Comparison of ENCODE assay signal across 8 cellular contexts in genomic region chr17:12789075-12789975, GRCh38. TPM values are rescaled to one million over a fixed set of nuclear protein-coding genes. Genes with fewer than 3 reads are reported as not detected.
DNase-seq lines count a peak whose midpoint lies in the region; ATAC-seq, FAIRE-seq and TF ChIP-seq lines count a peak whose summit lies in the region.

Gene ARHGAP44, plus strand, starts transcription at chr17:12789498. Its CDS starts 341 bp downstream, at chr17:12789839.

- H3K27ac ChIP-seq in HepG2 (ENCODE audit: extremely low read length, insufficient read depth, low read length), result no peak within 1 kb of the TSS

- under 1% methylated on average over 16 of the region's 84 CpGs for WGBS in HepG2 (ENCODE audit: low lambda C conversion rate)

- no peak for TF ChIP-seq POLR2A in HepG2 (IDR thresholded peaks at IDR 0.05; ENCODE audit: insufficient read depth in 1 of 2, low read depth in 2 of 2, low read length in 2 of 2)

- DNase-seq in ELF-1 (ENCODE audit: low read depth, low spot score) (peak; percentile 85), SK-MEL-5 (ENCODE audit: low read depth, low spot score) (peak; percentile 48), dermis blood vessel endothelial cell (peak; percentile 65), HepG2 (ENCODE audit: low spot score) (peak; percentile 40), NCI-H128 (lab: John Stamatoyannopoulos, UW; ENCODE audit: unreplicated experiment) (no peak)
- peak; percentile 1 for DNase-seq in stimulated activated CD8-positive, alpha-beta memory T cell treated with anti-CD3 and anti-CD28 coated beads, Interleukin-4, amount 100 ng/mL, for 24 hours (ENCODE audit: low read depth)

- POLR2A ChIA-PET in HepG2 (lab: Yijun Ruan, JAX), result no interaction called here

- H3K4me1 ChIP-seq in HepG2 (ENCODE audit: insufficient read depth, low read length), result peaks cover 16% of the 10 kb centered on the region

- no peaks in the 10 kb centered on the region for H3K79me2 ChIP-seq in HepG2 (ENCODE audit: insufficient read depth, low read length)

- TF ChIP-seq RAD21 in HepG2 (CRISPR knock-in tag; IDR thresholded peaks at IDR 0.05), result no peak

- peak within 1 kb of the TSS; percentile 82 for H3K4me2 ChIP-seq in HepG2 (ENCODE audit: low read depth, low read length)

- CTCF ChIA-PET in HepG2 (lab: Yijun Ruan, JAX; ENCODE audit: low intra/inter-chr PET ratio, low total read pairs), result no interaction called here

- TF ChIP-seq EP300 in HepG2 (IDR thresholded peaks at IDR 0.05; ENCODE audit: low read depth in 2 of 2, low read length in 2 of 2) (no peak), HepG2 (CRISPR knock-in tag; IDR thresholded peaks at IDR 0.05; ENCODE audit: borderline replicate concordance) (no peak)

- intact Hi-C loops in HepG2 (cut with micrococcal nuclease; ENCODE audit: unreplicated experiment), result no loop called here

- no peaks in the 10 kb centered on the region for H4K20me1 ChIP-seq in HepG2 (ENCODE audit: insufficient read depth, low read length)

- peaks cover 2 to 27% of the 10 kb centered on the region in 2 experiments; a peak in 4 of 5 replicates for H3K27me3 ChIP-seq in HepG2 (ENCODE audit: control insufficient read depth in 1 of 2, insufficient read depth in 2 of 2, low read length in 2 of 2)

- ATAC-seq in GM19463 (IDR thresholded peaks at IDR 0.05; ENCODE audit: unreplicated experiment), result peak; percentile 95
- peak; percentile 95 for ATAC-seq in HG03460 (IDR thresholded peaks at IDR 0.05; ENCODE audit: unreplicated experiment)
- peak; percentile 97 for ATAC-seq in HepG2

- H3K9ac ChIP-seq in HepG2 (ENCODE audit: insufficient read depth, low read depth, low read length), result no peak within 1 kb of the TSS

- no peak within 1 kb of the TSS for H2AFZ ChIP-seq in HepG2 (ENCODE audit: low read length)

- no peaks in the 10 kb centered on the region for H3K36me3 ChIP-seq in HepG2 (replicated peaks in 1 of 2; ENCODE audit: control insufficient read depth in 1 of 2, insufficient read depth in 2 of 2, low read length in 2 of 2)

- TF ChIP-seq CTCF in HepG2 (CRISPR knock-in tag; IDR thresholded peaks at IDR 0.05), result no peak

- peak within 1 kb of the TSS; percentile 71 to 78 (median 73) for H3K4me3 ChIP-seq in HepG2 (replicated peaks in 1 of 3; ENCODE audit: insufficient read depth in 1 of 3, low read depth in 2 of 3, low read length in 3 of 3)

- H3K9me3 ChIP-seq in HepG2 (ENCODE audit: low read length), result no peaks in the 10 kb centered on the region

- no peak for FAIRE-seq in HepG2 (lab: Jason Lieb, UNC)

- BruUV-seq in HepG2 (replicated peaks; lab: Mats Ljungman, UMichigan), result no TSS peak

- in situ Hi-C loops in SK-MEL-5 (cut with HindIII; ENCODE audit: low pct_unique_long_range_greater_than_20kb, low sequenced_read_pairs) (no loop called here), HepG2 (cut with HindIII; ENCODE audit: extremely low pct_ligation_motif_present, low pct_unique_long_range_greater_than_20kb) (no loop called here)

TF ChIP-seq in HepG2, 621 proteins besides CTCF, POLR2A, EP300 and RAD21 (continues in another document):
- TF ChIP-seq YEATS2 (CRISPR knock-in tag; IDR thresholded peaks at IDR 0.05; ENCODE audit: borderline replicate concordance), result peak; percentile 32; the same call in 1 of the 2 replicates
- peak; percentile 58; the same call in 1 of the 2 replicates for TF ChIP-seq RBFOX2 (IDR thresholded peaks at IDR 0.05; ENCODE audit: low read depth, low read length)
- 0 out of 2 replicates have a peak, but pooled peaks have one; percentile 60 for TF ChIP-seq CHCHD3 (CRISPR knock-in tag; IDR thresholded peaks at IDR 0.05)
- TF ChIP-seq ZBTB38 (CRISPR knock-in tag; IDR thresholded peaks at IDR 0.05), result peak; percentile 25; the same call in 1 of the 2 replicates
- TF ChIP-seq, protein P1, sequence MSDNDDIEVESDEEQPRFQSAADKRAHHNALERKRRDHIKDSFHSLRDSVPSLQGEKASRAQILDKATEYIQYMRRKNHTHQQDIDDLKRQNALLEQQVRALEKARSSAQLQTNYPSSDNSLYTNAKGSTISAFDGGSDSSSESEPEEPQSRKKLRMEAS (IDR thresholded peaks at IDR 0.05), result peak; percentile 21; the same call in 1 of the 2 replicates
- TF ChIP-seq BCL3 (CRISPR knock-in tag; IDR thresholded peaks at IDR 0.05), result peak; percentile 17; the same call in 1 of the 2 replicates
- 0 out of 2 replicates have a peak, but pooled peaks have one; percentile 60 for TF ChIP-seq ZFP91 (CRISPR knock-in tag; IDR thresholded peaks at IDR 0.05; ENCODE audit: borderline replicate concordance)
- 0 out of 2 replicates have a peak, but pooled peaks have one; percentile 21 for TF ChIP-seq HNF1B (CRISPR knock-in tag; IDR thresholded peaks at IDR 0.05)
- peak; percentile 76 for TF ChIP-seq XRCC5 (optimal IDR thresholded peaks at IDR 0.05; ENCODE audit: low read length)
- TF ChIP-seq YEATS4 (CRISPR knock-in tag; IDR thresholded peaks at IDR 0.05; ENCODE audit: borderline replicate concordance), result peak; percentile 36; the same call in 1 of the 2 replicates
- TF ChIP-seq TAF15 (IDR thresholded peaks at IDR 0.05; ENCODE audit: low read depth, low read length, poor library complexity, severe bottlenecking), result peak; percentile 28

RNA-seq across cellular contexts. Expression of gene ARHGAP44, which starts in this region (rescaled TPM):
- total RNA-seq in SK-MEL-5 (2014; rRNA removed; shearing (Covaris generic)), result 0.18 and 0.43 TPM in 2 replicates
- 0.92 and 1.2 TPM in 2 replicates for polyA plus RNA-seq in SK-MEL-5 (2015; cell fraction: cytosol; rRNA removed)
- 0.68 and 1.0 TPM in 2 replicates for polyA plus RNA-seq in SK-MEL-5 (2015; cell fraction: nucleus; rRNA removed)
- total RNA-seq in dermis blood vessel endothelial cell, result 0.47 and 0.68 TPM in 2 replicates
- 2.8 and 3.1 TPM in 2 replicates for total RNA-seq in HepG2 (2016; rRNA removed; fragmentation: Illumina TruSeq; extraction: Trizol)
- 0.91 and 1.7 TPM in 2 replicates for total RNA-seq in HepG2 (2016; cell fraction: cytosol; rRNA removed; fragmentation: Illumina TruSeq; extraction: Trizol; ENCODE audit: low read depth)
- 1.8 and 2.8 TPM in 2 replicates for total RNA-seq in HepG2 (2016; cell fraction: insoluble cytoplasmic fraction; rRNA removed; fragmentation: Illumina TruSeq; extraction: Trizol)
- 3.5 and 4.2 TPM in 2 replicates for total RNA-seq in HepG2 (2016; cell fraction: membrane; rRNA removed; fragmentation: Illumina TruSeq; extraction: Trizol)
- 3.7 and 4.1 TPM in 2 replicates for total RNA-seq in HepG2 (2016; cell fraction: nucleus; rRNA removed; fragmentation: Illumina TruSeq; extraction: Trizol)
- polyA plus RNA-seq in HepG2 (2011; rRNA removed), result 0.78 and 0.79 TPM in 2 replicates
- polyA plus RNA-seq in HepG2 (2011; cell fraction: cytosol; rRNA removed), result 0.56 and 0.59 TPM in 2 replicates
- 1.0 and 1.1 TPM in 2 replicates for polyA plus RNA-seq in HepG2 (2011; cell fraction: nucleus; rRNA removed)
- polyA plus RNA-seq in HepG2 (2012), result 0.80 and 1.4 TPM in 2 replicates
- polyA plus RNA-seq in HepG2 (2016; cell fraction: cytosol; fragmentation: Illumina TruSeq; extraction: Trizol; ENCODE audit: low read depth), result 1.2 TPM in 2 replicates
- 2.7 and 2.9 TPM in 2 replicates for polyA plus RNA-seq in HepG2 (2016; cell fraction: insoluble cytoplasmic fraction; fragmentation: Illumina TruSeq; extraction: Trizol; ENCODE audit: low read depth)
- 2.8 and 3.0 TPM in 2 replicates for polyA plus RNA-seq in HepG2 (2016; cell fraction: membrane; fragmentation: Illumina TruSeq; extraction: Trizol; ENCODE audit: low read depth)
- 3.4 and 3.6 TPM in 2 replicates for polyA plus RNA-seq in HepG2 (2016; cell fraction: nucleus; fragmentation: Illumina TruSeq; extraction: Trizol; ENCODE audit: insufficient read depth, low read depth)
- polyA minus RNA-seq in HepG2 (2011; rRNA and poly(A)+ RNA removed; ENCODE audit: low replicate concordance), result 0.37 and 2.5 TPM in 2 replicates
- polyA minus RNA-seq in HepG2 (2011; cell fraction: cytosol; rRNA and poly(A)+ RNA removed), result 0.18 and 0.79 TPM in 2 replicates
- 1.4 and 1.9 TPM in 2 replicates for polyA minus RNA-seq in HepG2 (2011; cell fraction: nucleus; rRNA and poly(A)+ RNA removed)

Comparison
In these comparisons a context has a peak if more than half of its experiments do, and no peak if none do; other contexts are left out.
1. Peak in DNase-seq in dermis blood vessel endothelial cell; RNA of the gene not detected or under 1 TPM.